8 cellular contexts compared by ENCODE assay signal in the genomic region with DNA sequence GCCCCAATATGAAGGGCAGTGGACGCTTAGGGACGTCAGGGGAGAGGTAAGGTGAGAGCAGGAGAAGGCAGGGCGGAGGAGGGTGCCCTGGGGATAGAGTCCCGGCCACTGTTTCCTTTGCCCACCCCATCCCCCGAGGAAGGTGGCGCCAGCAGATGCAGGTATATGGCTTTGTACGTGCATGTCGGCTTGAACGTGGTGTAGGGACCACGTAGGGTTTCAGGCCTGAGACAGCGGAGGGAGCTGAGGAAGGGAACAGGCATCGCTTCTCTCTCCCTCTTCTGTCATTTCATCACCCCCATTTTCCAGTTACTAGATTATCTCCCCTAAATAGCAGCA.
A peak's percentile ranks its signal among the peaks of the same experiment; 100 is the strongest.
DNase-seq lines count a peak whose midpoint lies in the region; ATAC-seq, FAIRE-seq and TF ChIP-seq lines count a peak whose summit lies in the region.

No MANE protein-coding gene starts in this region.

- peak overlapping the region; percentile 96 for H3K27ac ChIP-seq in MM.1S (ENCODE audit: low read length)
- no peak overlapping the region for H3K27ac ChIP-seq in endothelial cell of umbilical vein (ENCODE audit: insufficient read depth, low read depth, low read length)
- H3K27ac ChIP-seq in psoas muscle = peak overlapping the region; percentile 80

- H3K9me2 ChIP-seq in MM.1S (replicated peaks; ENCODE audit: insufficient read depth, low read length) = no peaks in the 10 kb centered on the region

- CTCF ChIA-PET in endothelial cell of umbilical vein (lab: Charles Lee) = interaction anchor here (0.8 to 1.6 kb wide), 6 partner anchors 13 to 476 kb away, joined by 3 to 5 read pairs (median 4); no protein-coding TSS in a partner anchor

- BruUV-seq in endothelial cell of umbilical vein (replicated peaks; lab: Mats Ljungman, UMichigan) = no TSS peak

- H3K4me2 ChIP-seq in MM.1S (ENCODE audit: low read depth, low read length) = peak overlapping the region; percentile 85
- peak overlapping the region; percentile 65 for H3K4me2 ChIP-seq in endothelial cell of umbilical vein (ENCODE audit: insufficient read depth, low read length)

- dilution Hi-C loops in endothelial cell of umbilical vein (cut with MboI; ENCODE audit: extremely low pct_ligation_motif_present, low sequenced_read_pairs) = no loop called here

- no peak for TF ChIP-seq POLR2A in endothelial cell of umbilical vein (IDR thresholded peaks at IDR 0.05; ENCODE audit: low read depth, low read length)

- TF ChIP-seq CTCF in GM06990 (IDR thresholded peaks at IDR 0.05; ENCODE audit: insufficient read depth, low read length, poor library complexity, severe bottlenecking) = no peak
- TF ChIP-seq CTCF in MM.1S (IDR thresholded peaks at IDR 0.05; ENCODE audit: low read length) = no peak
- TF ChIP-seq CTCF in endothelial cell of umbilical vein (IDR thresholded peaks at IDR 0.05; ENCODE audit: extremely low read depth in 1 of 2, insufficient read depth in 1 of 2, low read depth in 1 of 2, low read length in 2 of 2) = no peak
- no peak for TF ChIP-seq CTCF in psoas muscle (IDR thresholded peaks at IDR 0.05)

- no peak for FAIRE-seq in endothelial cell of umbilical vein (lab: Jason Lieb, UNC)

- DNase-seq in GM06990 (ENCODE audit: extremely low read depth, insufficient read length) = peak; percentile 57
- no peak for DNase-seq in MM.1S
- no peak for DNase-seq in endothelial cell of umbilical vein (ENCODE audit: low read depth, low spot score)
- no peak for DNase-seq in psoas muscle
- no peak for DNase-seq in GDM1 (lab: John Stamatoyannopoulos, UW)
- no peak for DNase-seq in KG1 (lab: John Stamatoyannopoulos, UW)
- no peak for DNase-seq in GOT3 (lab: John Stamatoyannopoulos, UW)

- 2 to 36% (median 8%) methylated on average over 8 to 12 of the region's 12 CpGs for WGBS in psoas muscle, 3 donors

- ATAC-seq in GM21576 (IDR thresholded peaks at IDR 0.05; ENCODE audit: unreplicated experiment) = peak; percentile 28
- peak in 1 of 4 donors; percentile 12 for ATAC-seq in psoas muscle

- intact Hi-C loops in endothelial cell of umbilical vein (cut with micrococcal nuclease) = loop anchor here (1.0 to 5.0 kb wide), 5 partner anchors 96 to 495 kb away; a partner anchor contains a TSS
- intact Hi-C loops in psoas muscle (cut with DNase I) = loop anchor here (2.0 to 10.0 kb wide), 5 partner anchors 54 to 494 kb away; a partner anchor contains a TSS

- H3K9me3 ChIP-seq in MM.1S (replicated peaks; ENCODE audit: insufficient read depth, low read length) = no peaks in the 10 kb centered on the region
- no peaks in the 10 kb centered on the region for H3K9me3 ChIP-seq in endothelial cell of umbilical vein (replicated peaks; ENCODE audit: control insufficient read depth, insufficient read depth, low read length)
- H3K9me3 ChIP-seq in psoas muscle = no peaks in the 10 kb centered on the region

- H3K9ac ChIP-seq in MM.1S (ENCODE audit: low read length) (peak overlapping the region; percentile 70), endothelial cell of umbilical vein (replicated peaks; ENCODE audit: extremely low read depth, insufficient read depth, low read length) (no peak overlapping the region)

- no peaks in the 10 kb centered on the region for H3K27me3 ChIP-seq in GM06990 (replicated peaks; ENCODE audit: control insufficient read depth, insufficient read depth, low read length)
- H3K27me3 ChIP-seq in MM.1S (replicated peaks; ENCODE audit: insufficient read depth, low read length) = no peaks in the 10 kb centered on the region
- H3K27me3 ChIP-seq in endothelial cell of umbilical vein (ENCODE audit: control insufficient read depth in 2 of 2, insufficient read depth in 2 of 2, low read length in 2 of 2) = no peaks in the 10 kb centered on the region
- H3K27me3 ChIP-seq in psoas muscle (ENCODE audit: insufficient read depth in 3 of 3, low read length in 2 of 3) = no peaks in the 10 kb centered on the region

- H3K9me1 ChIP-seq in endothelial cell of umbilical vein (replicated peaks; ENCODE audit: control insufficient read depth, extremely low read depth, insufficient read depth, low read length) = no peaks in the 10 kb centered on the region

- H3K4me3 ChIP-seq in GM06990 (replicated peaks; ENCODE audit: low read depth, low read length) (peak overlapping the region; percentile 47), MM.1S (ENCODE audit: low read length) (peak overlapping the region; percentile 69), endothelial cell of umbilical vein (replicated peaks in 1 of 3; ENCODE audit: insufficient read depth in 1 of 3, low read depth in 1 of 3, low read length in 3 of 3) (peak overlapping the region in 1 of 3 experiments; percentile 21), psoas muscle (peak overlapping the region; percentile 51)

- peaks cover 16% of the 10 kb centered on the region for H3F3A ChIP-seq in MM.1S (ENCODE audit: insufficient read depth, low read length)

- H4K20me1 ChIP-seq in MM.1S (ENCODE audit: insufficient read depth, low read length) (no peaks in the 10 kb centered on the region), endothelial cell of umbilical vein (replicated peaks; ENCODE audit: control insufficient read depth, extremely low read depth, insufficient read depth, low read length) (no peaks in the 10 kb centered on the region)

- POLR2A ChIA-PET in endothelial cell of umbilical vein (lab: Charles Lee) = no interaction called here

- peak overlapping the region; percentile 35 for H2AFZ ChIP-seq in MM.1S (ENCODE audit: low read length)
- peak overlapping the region; percentile 88 for H2AFZ ChIP-seq in endothelial cell of umbilical vein (ENCODE audit: low read depth, low read length)

- H3K79me2 ChIP-seq in MM.1S (ENCODE audit: low read length) (no peaks in the 10 kb centered on the region), endothelial cell of umbilical vein (ENCODE audit: control insufficient read depth, insufficient read depth, low read length) (no peaks in the 10 kb centered on the region)

- H3K36me3 ChIP-seq in GM06990 (ENCODE audit: control insufficient read depth, insufficient read depth, low read length) (no peaks in the 10 kb centered on the region), MM.1S (replicated peaks; ENCODE audit: insufficient read depth, low read length) (no peaks in the 10 kb centered on the region), endothelial cell of umbilical vein (ENCODE audit: control insufficient read depth in 2 of 2, extremely low read depth in 1 of 2, insufficient read depth in 2 of 2, low read length in 2 of 2) (no peaks in the 10 kb centered on the region), psoas muscle (ENCODE audit: insufficient read depth in 1 of 2, low read depth in 1 of 2) (no peaks in the 10 kb centered on the region)

- H3K4me1 ChIP-seq in MM.1S (ENCODE audit: low read length) (peaks cover 22% of the 10 kb centered on the region), endothelial cell of umbilical vein (ENCODE audit: control insufficient read depth, extremely low read depth, insufficient read depth, low read length) (peaks cover 12% of the 10 kb centered on the region), psoas muscle (no peaks in the 10 kb centered on the region)

TF ChIP-seq in endothelial cell of umbilical vein, 7 proteins besides CTCF, POLR2A, EP300 and RAD21:
- TF ChIP-seq MYC (IDR thresholded peaks at IDR 0.05; ENCODE audit: low read depth, low read length) (no peak), POLR2AphosphoS5 (IDR thresholded peaks at IDR 0.05; ENCODE audit: insufficient read depth, low read depth, low read length) (no peak), JUN (IDR thresholded peaks at IDR 0.05; ENCODE audit: borderline replicate concordance, insufficient read depth, insufficient read length, low read depth) (no peak), FOS (IDR thresholded peaks at IDR 0.05; ENCODE audit: borderline replicate concordance, insufficient read depth, low read length) (no peak), EZH2 (IDR thresholded peaks at IDR 0.05; ENCODE audit: borderline replicate concordance, low read depth, low read length, severe bottlenecking) (no peak), GATA2 (IDR thresholded peaks at IDR 0.05; ENCODE audit: insufficient read depth, insufficient read length, low read depth, low read length) (no peak)
- TF ChIP-seq, protein P1, sequence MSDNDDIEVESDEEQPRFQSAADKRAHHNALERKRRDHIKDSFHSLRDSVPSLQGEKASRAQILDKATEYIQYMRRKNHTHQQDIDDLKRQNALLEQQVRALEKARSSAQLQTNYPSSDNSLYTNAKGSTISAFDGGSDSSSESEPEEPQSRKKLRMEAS (IDR thresholded peaks at IDR 0.05; ENCODE audit: insufficient read depth, insufficient read length) = no peak
TF ChIP-seq in endothelial cell of umbilical vein: peak in this region for 0.
